In genomic region chr9:75167281-75167680, GRCh38 we compare ENCODE assay signal across 17 cellular contexts.
"Had no signal": no experiment of that assay in that cellular context is flagged by ENCODE, and none has a peak within 500 bp of the region (broad histone marks: within the 10 kb centered on the region; RNA-seq: fewer than 3 reads in every experiment).

No MANE protein-coding gene starts in this region.

- ATAC-seq: activated naive CD8-positive, alpha-beta T cell treated with anti-CD3 and anti-CD28 coated beads, Interleukin-2, amount 50 U/mL, for 24 hours; esophagus mucosa; gastrocnemius medialis; heart left ventricle; left lung; psoas muscle; right cardiac atrium had no signal

- H3K9me3 ChIP-seq: gastrocnemius medialis, ovary had no signal

- H3K36me3 ChIP-seq: ovary had no signal

- H3K4me1 Mint-ChIP-seq: activated B cell treated with CpG ODN at 0.5 μM for 24 hours, brain had no signal

- H3K36me3 Mint-ChIP-seq: brain had no signal

- DNase-seq: activated B cell treated with CpG ODN at 0.5 μM for 24 hours; activated CD4-positive, alpha-beta T cell treated with anti-CD3 and anti-CD28 coated beads for 4 hours; activated naive CD8-positive, alpha-beta T cell treated with anti-CD3 and anti-CD28 coated beads, Interleukin-2, amount 50 U/mL, for 24 hours; anterior cingulate cortex; caudate nucleus; gastrocnemius medialis; heart left ventricle; left lung; ovary; psoas muscle; right cardiac atrium; T-helper 9 cell had no signal

- H3K27me3 Mint-ChIP-seq: activated B cell treated with CpG ODN at 0.5 μM for 24 hours; activated naive CD8-positive, alpha-beta T cell treated with anti-CD3 and anti-CD28 coated beads, Interleukin-2, amount 50 U/mL, for 24 hours; stimulated activated naive CD8-positive, alpha-beta T cell treated with anti-CD3 and anti-CD28 coated beads, Interleukin-15, Interleukin-2, amounts not matched to agents 100 ng/mL and 50 ng/mL, for 24 hours had no signal

- H3K4me1 ChIP-seq: gastrocnemius medialis, left lung, psoas muscle, tibial nerve had no signal

- H3K27ac Mint-ChIP-seq: activated B cell treated with CpG ODN at 0.5 μM for 24 hours; activated naive CD8-positive, alpha-beta T cell treated with anti-CD3 and anti-CD28 coated beads, Interleukin-2, amount 50 U/mL, for 24 hours; activated T-helper 1 cell treated with anti-CD3 and anti-CD28 coated beads, Interleukin-12 subunit alpha, Interleukin-12 subunit beta, Interleukin-2, Interleukin-4 antibody, amounts not matched to agents 30 ng/mL and 10 ng/mL and 1 ng/mL, durations not matched to agents 14 hours and 24 hours and 36 hours; brain; stimulated activated naive CD8-positive, alpha-beta T cell treated with anti-CD3 and anti-CD28 coated beads, Interleukin-15, Interleukin-2, amounts not matched to agents 100 ng/mL and 50 ng/mL, for 24 hours had no signal

- H3K4me3 Mint-ChIP-seq: activated B cell treated with CpG ODN at 0.5 μM for 24 hours; activated naive CD8-positive, alpha-beta T cell treated with anti-CD3 and anti-CD28 coated beads, Interleukin-2, amount 50 U/mL, for 24 hours; activated T-helper 1 cell treated with anti-CD3 and anti-CD28 coated beads, Interleukin-12 subunit alpha, Interleukin-12 subunit beta, Interleukin-2, Interleukin-4 antibody, amounts not matched to agents 30 ng/mL and 10 ng/mL and 1 ng/mL, durations not matched to agents 14 hours and 24 hours and 36 hours; brain; stimulated activated naive CD8-positive, alpha-beta T cell treated with anti-CD3 and anti-CD28 coated beads, Interleukin-15, Interleukin-2, amounts not matched to agents 100 ng/mL and 50 ng/mL, for 24 hours had no signal

- H3K27me3 ChIP-seq: gastrocnemius medialis, heart left ventricle, left lung, ovary, tibial nerve had no signal

- H3K27ac ChIP-seq: gastrocnemius medialis, heart left ventricle, left lung, ovary, psoas muscle, tibial nerve had no signal

- H3K4me3 ChIP-seq: gastrocnemius medialis, heart left ventricle, left lung, ovary, psoas muscle, tibial nerve had no signal
